23 cellular contexts compared by ENCODE assay signal in the genomic region with DNA sequence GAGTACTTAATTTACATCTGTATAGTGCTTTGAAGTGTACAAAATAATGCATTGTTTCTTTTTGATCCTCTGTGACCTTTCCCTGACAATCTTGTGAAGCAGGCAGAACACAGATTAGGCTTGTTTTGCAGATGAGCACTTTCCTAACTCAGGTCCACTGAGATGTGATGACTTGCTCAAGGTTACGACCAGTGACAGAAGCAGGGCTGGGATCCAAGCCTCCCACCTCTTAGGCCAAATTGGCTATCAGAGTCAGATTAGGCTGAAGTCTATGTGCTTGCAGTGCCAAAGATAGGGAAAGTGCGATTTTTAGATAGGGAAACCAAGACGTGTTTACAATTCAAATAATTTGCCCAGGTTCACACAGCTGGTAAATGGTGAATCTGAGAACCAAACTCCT.
DNase-seq lines count a peak whose midpoint lies in the region; ATAC-seq, FAIRE-seq and TF ChIP-seq lines count a peak whose summit lies in the region.
"Had no signal": no experiment of that assay in that cellular context is flagged by ENCODE, and none has a peak within 500 bp of the region (broad histone marks: within the 10 kb centered on the region; RNA-seq: fewer than 3 reads in every experiment).

No MANE protein-coding gene starts in this region.

- no peak for FAIRE-seq in H1 (lab: Jason Lieb, UNC)
- FAIRE-seq: A204.1, GM12878 had no signal

- H4K8ac ChIP-seq in H1 (ENCODE audit: extremely low read depth, insufficient read depth, low read length), result no peak overlapping the region

- no peak overlapping the region for H2BK5ac ChIP-seq in H1 (ENCODE audit: low read depth, low read length)

- ATAC-seq in left cardiac atrium, result peak; percentile 25 to 69
- no peak for ATAC-seq in GM18511 (IDR thresholded peaks at IDR 0.05; ENCODE audit: unreplicated experiment)
- ATAC-seq: CD8-positive, alpha-beta T cell; GM12878; HCT116 had no signal

- POLR2A ChIA-PET in H1 (lab: Charles Lee; ENCODE audit: partially characterized antibody), result no interaction called here

- no peak overlapping the region for H3K4ac ChIP-seq in H1 (replicated peaks; ENCODE audit: insufficient read length, low read depth, low read length)

- H3K23ac ChIP-seq in H1 (ENCODE audit: insufficient read length), result no peak overlapping the region

- H3K4me3 ChIP-seq in DOHH2 (ENCODE audit: low read length), result no peak overlapping the region
- no peak overlapping the region for H3K4me3 ChIP-seq in H1 (ENCODE audit: extremely low read depth in 1 of 4, insufficient read depth in 2 of 4, low read depth in 3 of 4, low read length in 4 of 4)
- H3K4me3 ChIP-seq in prostate gland, result no peak overlapping the region
- H3K4me3 ChIP-seq: BLaER1, GM12878, GM23248 had no signal

- no peak overlapping the region for H3K18ac ChIP-seq in H1 (ENCODE audit: extremely low read depth, low read length)

- no peaks in the 10 kb centered on the region for H3K9me2 ChIP-seq in DOHH2 (replicated peaks; ENCODE audit: control insufficient read depth, low read length)

- H3K36me3 ChIP-seq in DOHH2 (ENCODE audit: control insufficient read depth, low read length) (no peaks in the 10 kb centered on the region), H1 (ENCODE audit: control insufficient read depth in 2 of 4, insufficient read depth in 4 of 4, low read length in 3 of 4) (no peaks in the 10 kb centered on the region), prostate gland (no peaks in the 10 kb centered on the region)
- H3K36me3 ChIP-seq: BLaER1 had no signal

- H3F3A ChIP-seq in DOHH2 (ENCODE audit: control insufficient read depth, insufficient read depth), result no peaks in the 10 kb centered on the region

- DNase-seq in left cardiac atrium (no peak), cardiac septum (ENCODE audit: low spot score) (no peak), NCI-H526 treated with DMSO at 0.1 percent for 48 hours (lab: John Stamatoyannopoulos, UW) (peak; percentile 76), H1 (ENCODE audit: low read depth in 1 of 2, low spot score in 2 of 2) (peak in 1 of 2 experiments; percentile 39), NCI-H146 treated with DMSO at 0.1 percent for 48 hours (lab: John Stamatoyannopoulos, UW; ENCODE audit: unreplicated experiment) (no peak), prostate gland (ENCODE audit: low spot score) (no peak)
- DNase-seq: Caco-2; CD4-positive, CD25-positive, alpha-beta regulatory T cell; CD8-positive, alpha-beta T cell; DMS153; DND-41; EL; GDM1; GM23248; H9 had no signal

- CTCF ChIA-PET in H1 (lab: Charles Lee; ENCODE audit: partially characterized antibody), result no interaction called here

- no peak overlapping the region for H3K9ac ChIP-seq in H1 (replicated peaks in 1 of 4; ENCODE audit: extremely low read depth in 1 of 4, low read depth in 3 of 4, low read length in 3 of 4)
- H3K9ac ChIP-seq: BLaER1, GM23248 had no signal

- H3K79me2 ChIP-seq in DOHH2 (ENCODE audit: control insufficient read depth, low read length), result no peaks in the 10 kb centered on the region
- H3K79me2 ChIP-seq in H1 (ENCODE audit: control insufficient read depth in 1 of 2, insufficient read depth in 2 of 2, low read length in 2 of 2), result no peaks in the 10 kb centered on the region

- intact Hi-C loops in left cardiac atrium (cut with DNase I), result no loop called here
- intact Hi-C loops in cardiac septum (cut with DNase I), result no loop called here
- intact Hi-C loops in prostate gland (cut with DNase I), result no loop called here

- H3K23me2 ChIP-seq in H1 (ENCODE audit: low read depth, low read length), result no peaks in the 10 kb centered on the region

- WGBS in H1 (ENCODE audit: extremely low coverage in 1 of 2, insufficient coverage in 1 of 2, insufficient read length in 1 of 2, insufficient replicate concordance in 2 of 2, low coverage in 1 of 2, low lambda C conversion rate in 2 of 2, missing lambda C conversion rate in 1 of 2), 2 experiments, result 88% methylated on average over 3 of the region's 3 CpGs; no CpG with 5 or more reads in 1 of the 2 experiments
- WGBS in prostate gland, result 63% methylated on average over 3 of the region's 3 CpGs

- H3K79me1 ChIP-seq in H1 (ENCODE audit: low read depth, low read length), result no peaks in the 10 kb centered on the region

- H3K56ac ChIP-seq in H1 (replicated peaks; ENCODE audit: insufficient read length, low read depth, low read length), result no peak overlapping the region

- no peak overlapping the region for H2AFZ ChIP-seq in H1 (ENCODE audit: low read length)
- H2AFZ ChIP-seq: GM23248 had no signal

- H3K9me3 ChIP-seq in DOHH2 (ENCODE audit: control insufficient read depth, insufficient read depth, low read length) (no peaks in the 10 kb centered on the region), H1 (ENCODE audit: insufficient read depth in 2 of 2, low read depth in 1 of 2, low read length in 1 of 2) (no peaks in the 10 kb centered on the region), prostate gland (no peaks in the 10 kb centered on the region)
- H3K9me3 ChIP-seq: BLaER1, Caco-2 had no signal

- H3K27me3 ChIP-seq in DOHH2 (ENCODE audit: control insufficient read depth, low read length), result no peaks in the 10 kb centered on the region
- no peaks in the 10 kb centered on the region for H3K27me3 ChIP-seq in H1 (replicated peaks in 1 of 4; ENCODE audit: control insufficient read depth in 3 of 4, extremely low read depth in 1 of 4, insufficient read depth in 3 of 4, low read length in 3 of 4)
- no peaks in the 10 kb centered on the region for H3K27me3 ChIP-seq in prostate gland (replicated peaks; ENCODE audit: insufficient read depth)
- H3K27me3 ChIP-seq: BLaER1 had no signal

- TF ChIP-seq POLR2A in H1 (IDR thresholded peaks at IDR 0.05; ENCODE audit: control extremely low read depth in 1 of 2, low read depth in 2 of 2, low read length in 2 of 2) (no peak), prostate gland (IDR thresholded peaks at IDR 0.05) (no peak)

- H3K27ac ChIP-seq in DOHH2 (ENCODE audit: low read depth, low read length) (no peak overlapping the region), H1 (ENCODE audit: low read depth, low read length) (no peak overlapping the region), prostate gland (no peak overlapping the region)
- H3K27ac ChIP-seq: 22Rv1, BLaER1, C4-2B, GM23248 had no signal

- no peak for TF ChIP-seq CTCF in DOHH2 (IDR thresholded peaks at IDR 0.05; ENCODE audit: low read depth, low read length, poor library complexity, severe bottlenecking)
- TF ChIP-seq CTCF in H1 (IDR thresholded peaks at IDR 0.05; ENCODE audit: control extremely low read depth in 1 of 3, insufficient read depth in 1 of 3, low read depth in 1 of 3, low read length in 3 of 3), result no peak
- no peak for TF ChIP-seq CTCF in prostate gland (IDR thresholded peaks at IDR 0.05)

- H4K5ac ChIP-seq in H1 (ENCODE audit: insufficient read length, low read depth, low read length), result no peak overlapping the region

- H2AK5ac ChIP-seq in H1 (ENCODE audit: low read depth, low read length), result no peak overlapping the region

- H3K14ac ChIP-seq in H1 (ENCODE audit: insufficient read length), result no peak overlapping the region

- no peak overlapping the region for H2BK12ac ChIP-seq in H1 (ENCODE audit: low read depth, low read length)

- no peak overlapping the region for H2BK20ac ChIP-seq in H1 (ENCODE audit: low read length)

- TF ChIP-seq EP300 in H1 (IDR thresholded peaks at IDR 0.05; ENCODE audit: borderline replicate concordance in 1 of 2, low read depth in 2 of 2, low read length in 2 of 2), result no peak

- H3K4me1 ChIP-seq in DOHH2 (ENCODE audit: control insufficient read depth, low read length) (peaks cover 30% of the 10 kb centered on the region), H1 (replicated peaks in 1 of 4; ENCODE audit: control insufficient read depth in 3 of 4, insufficient read depth in 4 of 4, low read length in 3 of 4) (peaks cover 2 to 15% (median 8%) of the 10 kb centered on the region in 4 experiments; a peak in 5 of 7 replicates), prostate gland (replicated peaks) (no peaks in the 10 kb centered on the region)
- H3K4me1 ChIP-seq: BLaER1, Caco-2 had no signal

- H2BK120ac ChIP-seq in H1 (replicated peaks; ENCODE audit: low read depth, low read length), result no peak overlapping the region

- H4K91ac ChIP-seq in H1 (replicated peaks; ENCODE audit: insufficient read length, low read length), result no peak overlapping the region

- no peak for TF ChIP-seq RAD21 in H1 (IDR thresholded peaks at IDR 0.05 in 1 of 2, conservative IDR thresholded peaks at IDR 0.05 in 1 of 2; ENCODE audit: low read depth in 2 of 2, low read length in 2 of 2)

- peak overlapping the region; percentile 41; the same call in 1 of the 2 replicates for H3K4me2 ChIP-seq in DOHH2 (ENCODE audit: low read length)
- no peak overlapping the region for H3K4me2 ChIP-seq in H1 (ENCODE audit: insufficient read depth in 1 of 2, low read depth in 2 of 2, low read length in 2 of 2)
- H3K4me2 ChIP-seq: BLaER1 had no signal

- peak overlapping the region; percentile 76 for H2BK15ac ChIP-seq in H1 (ENCODE audit: low read length)

- H4K20me1 ChIP-seq in DOHH2 (ENCODE audit: control insufficient read depth, insufficient read depth, low read depth, low read length) (no peaks in the 10 kb centered on the region), H1 (replicated peaks in 1 of 2; ENCODE audit: control insufficient read depth in 1 of 2, insufficient read depth in 2 of 2, low read length in 2 of 2) (no peaks in the 10 kb centered on the region)
- H4K20me1 ChIP-seq: BLaER1 had no signal

TF ChIP-seq in H1, 55 proteins besides CTCF, POLR2A, EP300 and RAD21 (continues in another document):
- TF ChIP-seq FOSL1 (IDR thresholded peaks at IDR 0.05; ENCODE audit: insufficient read depth, low read depth, low read length) (no peak), CREB1 (IDR thresholded peaks at IDR 0.05) (no peak), SP4 (IDR thresholded peaks at IDR 0.05; ENCODE audit: low read length) (no peak), JUN (IDR thresholded peaks at IDR 0.05; ENCODE audit: low read depth, low read length) (no peak), SAP30 (IDR thresholded peaks at IDR 0.05; ENCODE audit: insufficient read depth, insufficient replicate concordance, low read length) (no peak), RXRA (IDR thresholded peaks at IDR 0.05; ENCODE audit: insufficient read depth, low read depth, low read length) (no peak), ASH2L (IDR thresholded peaks at IDR 0.05; ENCODE audit: low read length) (no peak), NRF1 (IDR thresholded peaks at IDR 0.05; ENCODE audit: low read depth, low read length) (no peak), SIN3A (conservative IDR thresholded peaks at IDR 0.05 in 1 of 2, IDR thresholded peaks at IDR 0.05 in 1 of 2; ENCODE audit: low read depth in 1 of 2, low read length in 2 of 2) (no peak), CBX8 (IDR thresholded peaks at IDR 0.05; ENCODE audit: borderline replicate concordance, low read depth, low read length) (no peak), RBBP5 (IDR thresholded peaks at IDR 0.05; ENCODE audit: borderline replicate concordance, low read depth, low read length) (no peak), CBX5 (IDR thresholded peaks at IDR 0.05; ENCODE audit: low read depth, low read length) (no peak), BCL11A (IDR thresholded peaks at IDR 0.05; ENCODE audit: low read depth in 2 of 2, low read length in 2 of 2) (no peak), CHD1 (IDR thresholded peaks at IDR 0.05; ENCODE audit: low read depth, low read length) (no peak), HDAC6 (IDR thresholded peaks at IDR 0.05; ENCODE audit: low read depth, low read length) (no peak)
